In the genomic region with DNA sequence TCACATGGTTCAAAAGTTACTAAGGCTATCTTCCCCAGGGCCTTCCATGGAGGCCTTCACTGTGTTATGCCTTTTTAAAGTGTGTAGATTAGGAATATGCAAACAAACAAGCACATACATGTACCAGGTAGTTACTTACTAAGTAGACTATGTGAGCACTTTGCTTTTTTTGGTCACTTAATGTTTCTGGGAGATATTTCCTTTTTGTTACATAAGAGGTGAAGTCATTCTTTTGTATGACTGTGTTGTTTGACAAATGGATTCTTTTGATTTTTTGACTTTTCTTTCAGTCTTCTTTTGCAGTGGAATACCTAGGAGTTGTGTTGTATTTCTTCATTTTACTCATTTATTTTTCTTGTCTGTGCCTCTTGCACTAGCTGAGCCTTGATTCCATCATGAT, we compare ENCODE assay signal across 2 cellular contexts.
TF ChIP-seq lines count a peak whose summit lies in the region.

No MANE protein-coding gene starts in this region.

TF ChIP-seq in HepG2, 621 proteins besides CTCF, POLR2A, EP300 and RAD21 (continued from another document and continues in another):
- TF ChIP-seq, protein P1, sequence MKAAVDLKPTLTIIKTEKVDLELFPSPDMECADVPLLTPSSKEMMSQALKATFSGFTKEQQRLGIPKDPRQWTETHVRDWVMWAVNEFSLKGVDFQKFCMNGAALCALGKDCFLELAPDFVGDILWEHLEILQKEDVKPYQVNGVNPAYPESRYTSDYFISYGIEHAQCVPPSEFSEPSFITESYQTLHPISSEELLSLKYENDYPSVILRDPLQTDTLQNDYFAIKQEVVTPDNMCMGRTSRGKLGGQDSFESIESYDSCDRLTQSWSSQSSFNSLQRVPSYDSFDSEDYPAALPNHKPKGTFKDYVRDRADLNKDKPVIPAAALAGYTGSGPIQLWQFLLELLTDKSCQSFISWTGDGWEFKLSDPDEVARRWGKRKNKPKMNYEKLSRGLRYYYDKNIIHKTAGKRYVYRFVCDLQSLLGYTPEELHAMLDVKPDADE (CRISPR knock-in tag; IDR thresholded peaks at IDR 0.05) = no peak
- TF ChIP-seq, protein P2, sequence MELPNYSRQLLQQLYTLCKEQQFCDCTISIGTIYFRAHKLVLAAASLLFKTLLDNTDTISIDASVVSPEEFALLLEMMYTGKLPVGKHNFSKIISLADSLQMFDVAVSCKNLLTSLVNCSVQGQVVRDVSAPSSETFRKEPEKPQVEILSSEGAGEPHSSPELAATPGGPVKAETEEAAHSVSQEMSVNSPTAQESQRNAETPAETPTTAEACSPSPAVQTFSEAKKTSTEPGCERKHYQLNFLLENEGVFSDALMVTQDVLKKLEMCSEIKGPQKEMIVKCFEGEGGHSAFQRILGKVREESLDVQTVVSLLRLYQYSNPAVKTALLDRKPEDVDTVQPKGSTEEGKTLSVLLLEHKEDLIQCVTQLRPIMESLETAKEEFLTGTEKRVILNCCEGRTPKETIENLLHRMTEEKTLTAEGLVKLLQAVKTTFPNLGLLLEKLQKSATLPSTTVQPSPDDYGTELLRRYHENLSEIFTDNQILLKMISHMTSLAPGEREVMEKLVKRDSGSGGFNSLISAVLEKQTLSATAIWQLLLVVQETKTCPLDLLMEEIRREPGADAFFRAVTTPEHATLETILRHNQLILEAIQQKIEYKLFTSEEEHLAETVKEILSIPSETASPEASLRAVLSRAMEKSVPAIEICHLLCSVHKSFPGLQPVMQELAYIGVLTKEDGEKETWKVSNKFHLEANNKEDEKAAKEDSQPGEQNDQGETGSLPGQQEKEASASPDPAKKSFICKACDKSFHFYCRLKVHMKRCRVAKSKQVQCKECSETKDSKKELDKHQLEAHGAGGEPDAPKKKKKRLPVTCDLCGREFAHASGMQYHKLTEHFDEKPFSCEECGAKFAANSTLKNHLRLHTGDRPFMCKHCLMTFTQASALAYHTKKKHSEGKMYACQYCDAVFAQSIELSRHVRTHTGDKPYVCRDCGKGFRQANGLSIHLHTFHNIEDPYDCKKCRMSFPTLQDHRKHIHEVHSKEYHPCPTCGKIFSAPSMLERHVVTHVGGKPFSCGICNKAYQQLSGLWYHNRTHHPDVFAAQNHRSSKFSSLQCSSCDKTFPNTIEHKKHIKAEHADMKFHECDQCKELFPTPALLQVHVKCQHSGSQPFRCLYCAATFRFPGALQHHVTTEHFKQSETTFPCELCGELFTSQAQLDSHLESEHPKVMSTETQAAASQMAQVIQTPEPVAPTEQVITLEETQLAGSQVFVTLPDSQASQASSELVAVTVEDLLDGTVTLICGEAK (IDR thresholded peaks at IDR 0.05) = no peak
- TF ChIP-seq, protein P2 (CRISPR knock-in tag; IDR thresholded peaks at IDR 0.05) = no peak
- TF ChIP-seq ZNF430 (CRISPR knock-in tag; IDR thresholded peaks at IDR 0.05) (no peak), ZNF552 (CRISPR knock-in tag; IDR thresholded peaks at IDR 0.05; ENCODE audit: borderline replicate concordance) (no peak), RFX1 (IDR thresholded peaks at IDR 0.05) (no peak), ZNF329 (CRISPR knock-in tag; IDR thresholded peaks at IDR 0.05; ENCODE audit: low read depth) (no peak), ZBTB1 (CRISPR knock-in tag; IDR thresholded peaks at IDR 0.05; ENCODE audit: borderline replicate concordance) (no peak), BRCA1 (CRISPR knock-in tag; IDR thresholded peaks at IDR 0.05) (no peak), NFKBIZ (CRISPR knock-in tag; IDR thresholded peaks at IDR 0.05) (0 out of 2 replicates have a peak, but pooled peaks have one; percentile 24), GATAD2A (CRISPR knock-in tag; IDR thresholded peaks at IDR 0.05) (peak; percentile 63; the same call in 1 of the 2 replicates), ZNF326 (CRISPR knock-in tag; IDR thresholded peaks at IDR 0.05; ENCODE audit: borderline replicate concordance) (no peak), SOX13 (IDR thresholded peaks at IDR 0.05) (no peak), SOX13 (CRISPR knock-in tag; conservative IDR thresholded peaks at IDR 0.05 in 1 of 2, IDR thresholded peaks at IDR 0.05 in 1 of 2) (peak in 1 of 2 experiments; percentile 52; a peak in 1 of 4 replicates), ZNF382 (CRISPR knock-in tag; IDR thresholded peaks at IDR 0.05; ENCODE audit: borderline replicate concordance) (no peak; the same call in 1 of the 2 replicates), SOX5 (CRISPR knock-in tag; IDR thresholded peaks at IDR 0.05; ENCODE audit: borderline replicate concordance) (peak; percentile 51; the same call in 1 of the 2 replicates)
- TF ChIP-seq, protein P3, sequence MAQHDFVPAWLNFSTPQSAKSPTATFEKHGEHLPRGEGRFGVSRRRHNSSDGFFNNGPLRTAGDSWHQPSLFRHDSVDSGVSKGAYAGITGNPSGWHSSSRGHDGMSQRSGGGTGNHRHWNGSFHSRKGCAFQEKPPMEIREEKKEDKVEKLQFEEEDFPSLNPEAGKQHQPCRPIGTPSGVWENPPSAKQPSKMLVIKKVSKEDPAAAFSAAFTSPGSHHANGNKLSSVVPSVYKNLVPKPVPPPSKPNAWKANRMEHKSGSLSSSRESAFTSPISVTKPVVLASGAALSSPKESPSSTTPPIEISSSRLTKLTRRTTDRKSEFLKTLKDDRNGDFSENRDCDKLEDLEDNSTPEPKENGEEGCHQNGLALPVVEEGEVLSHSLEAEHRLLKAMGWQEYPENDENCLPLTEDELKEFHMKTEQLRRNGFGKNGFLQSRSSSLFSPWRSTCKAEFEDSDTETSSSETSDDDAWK (CRISPR knock-in tag; IDR thresholded peaks at IDR 0.05) = no peak

TF ChIP-seq in WTC11, 78 proteins besides CTCF, POLR2A, EP300 and RAD21 (continued from another document):
- no peak for TF ChIP-seq TP53 (CRISPR knock-in tag; IDR thresholded peaks at IDR 0.05)
- no peak for TF ChIP-seq JUN (CRISPR knock-in tag; IDR thresholded peaks at IDR 0.05)
- no peak for TF ChIP-seq KAT7 (CRISPR knock-in tag; IDR thresholded peaks at IDR 0.05; ENCODE audit: borderline replicate concordance)
- TF ChIP-seq NR1H2 (CRISPR knock-in tag; IDR thresholded peaks at IDR 0.05) = no peak
- TF ChIP-seq, protein P4, sequence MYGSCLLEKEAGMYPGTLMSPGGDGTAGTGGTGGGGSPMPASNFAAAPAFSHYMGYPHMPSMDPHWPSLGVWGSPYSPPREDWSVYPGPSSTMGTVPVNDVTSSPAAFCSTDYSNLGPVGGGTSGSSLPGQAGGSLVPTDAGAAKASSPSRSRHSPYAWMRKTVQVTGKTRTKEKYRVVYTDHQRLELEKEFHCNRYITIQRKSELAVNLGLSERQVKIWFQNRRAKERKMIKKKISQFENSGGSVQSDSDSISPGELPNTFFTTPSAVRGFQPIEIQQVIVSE (CRISPR knock-in tag; IDR thresholded peaks at IDR 0.05; ENCODE audit: borderline replicate concordance) = no peak
- no peak for TF ChIP-seq IRF2 (CRISPR knock-in tag; IDR thresholded peaks at IDR 0.05; ENCODE audit: borderline replicate concordance, low read depth)
- TF ChIP-seq, protein P5, sequence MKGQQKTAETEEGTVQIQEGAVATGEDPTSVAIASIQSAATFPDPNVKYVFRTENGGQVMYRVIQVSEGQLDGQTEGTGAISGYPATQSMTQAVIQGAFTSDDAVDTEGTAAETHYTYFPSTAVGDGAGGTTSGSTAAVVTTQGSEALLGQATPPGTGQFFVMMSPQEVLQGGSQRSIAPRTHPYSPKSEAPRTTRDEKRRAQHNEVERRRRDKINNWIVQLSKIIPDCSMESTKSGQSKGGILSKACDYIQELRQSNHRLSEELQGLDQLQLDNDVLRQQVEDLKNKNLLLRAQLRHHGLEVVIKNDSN (CRISPR knock-in tag; IDR thresholded peaks at IDR 0.05) = no peak
